1 cellular context compared by ENCODE assay signal in genomic region chr11:86606270-86606848, GRCh38.
TF ChIP-seq lines count a peak whose summit lies in the region.

No MANE protein-coding gene starts in this region.

TF ChIP-seq in H1, 55 proteins besides CTCF, POLR2A, EP300 and RAD21:
- TF ChIP-seq SIN3A (conservative IDR thresholded peaks at IDR 0.05 in 1 of 2, IDR thresholded peaks at IDR 0.05 in 1 of 2; ENCODE audit: low read depth in 1 of 2, low read length in 2 of 2), result no peak
- no peak for TF ChIP-seq HDAC2 (IDR thresholded peaks at IDR 0.05; ENCODE audit: borderline replicate concordance in 1 of 2, low read depth in 2 of 2, low read length in 2 of 2)
- no peak for TF ChIP-seq CEBPB (IDR thresholded peaks at IDR 0.05; ENCODE audit: low read depth, low read length)
- no peak for TF ChIP-seq NRF1 (IDR thresholded peaks at IDR 0.05; ENCODE audit: low read depth, low read length)
- TF ChIP-seq SP1 (IDR thresholded peaks at IDR 0.05; ENCODE audit: low read depth, low read length), result no peak
- no peak for TF ChIP-seq CBX5 (IDR thresholded peaks at IDR 0.05; ENCODE audit: low read depth, low read length)
- no peak for TF ChIP-seq TEAD4 (IDR thresholded peaks at IDR 0.05; ENCODE audit: low read depth, low read length)
- no peak for TF ChIP-seq JUND (IDR thresholded peaks at IDR 0.05; ENCODE audit: low read length)
- no peak for TF ChIP-seq BACH1 (IDR thresholded peaks at IDR 0.05; ENCODE audit: low read length)
- no peak for TF ChIP-seq E2F6 (IDR thresholded peaks at IDR 0.05)
- TF ChIP-seq EGR1 (IDR thresholded peaks at IDR 0.05; ENCODE audit: borderline replicate concordance, low read depth, low read length), result no peak
- no peak for TF ChIP-seq KDM1A (IDR thresholded peaks at IDR 0.05; ENCODE audit: borderline replicate concordance, low read length)
- no peak for TF ChIP-seq FOSL1 (IDR thresholded peaks at IDR 0.05; ENCODE audit: insufficient read depth, low read depth, low read length)
